Comparison of ENCODE assay signal across 15 cellular contexts in the genomic region with DNA sequence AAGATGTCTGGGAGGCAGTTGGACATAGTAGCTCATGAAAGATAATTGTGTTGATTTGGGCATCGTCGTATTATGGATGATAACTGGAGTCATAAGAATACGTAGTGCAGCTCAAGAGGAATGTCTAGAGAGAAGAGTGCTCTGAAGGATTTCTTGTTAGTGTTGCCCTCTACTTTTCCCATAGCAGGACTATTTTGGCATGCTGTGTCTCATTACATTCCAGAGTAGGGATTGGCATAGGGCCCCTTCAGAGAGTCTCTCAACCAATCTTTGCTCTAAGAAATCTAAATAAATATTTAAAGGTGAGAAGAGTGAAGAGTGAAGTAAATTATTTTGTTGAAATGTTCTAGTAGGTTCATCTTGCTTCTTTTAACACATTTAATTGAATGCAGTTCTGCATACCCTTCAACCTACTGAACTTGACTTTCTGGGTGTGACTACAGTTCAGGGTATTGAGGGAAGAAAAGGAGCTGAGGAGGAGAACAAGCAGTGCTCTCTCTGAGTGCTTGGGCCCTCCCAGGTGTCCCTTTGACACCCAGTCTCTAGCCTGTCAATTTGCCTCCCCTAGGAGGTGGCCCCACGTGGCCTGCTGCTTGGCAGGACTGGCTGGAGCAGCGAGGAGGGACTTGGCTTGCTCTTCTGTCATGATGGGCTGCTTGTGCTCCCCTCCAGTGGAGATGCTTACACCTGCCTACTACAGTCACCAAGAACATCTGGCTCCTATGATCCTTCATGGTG. TPM values are rescaled to one million over a fixed set of nuclear protein-coding genes. Genes with fewer than 3 reads are reported as not detected.
DNase-seq lines count a peak whose midpoint lies in the region; FAIRE-seq and TF ChIP-seq lines count a peak whose summit lies in the region.
"Had no signal": no experiment of that assay in that cellular context is flagged by ENCODE, and none has a peak within 500 bp of the region (broad histone marks: within the 10 kb centered on the region; RNA-seq: fewer than 3 reads in every experiment).

No MANE protein-coding gene starts in this region.

- no peak overlapping the region for H2BK12ac ChIP-seq in neuronal stem cell (ENCODE audit: low read length)

- H3K18ac ChIP-seq in neuronal stem cell (ENCODE audit: low read length), result peak overlapping the region; percentile 41

- H3K4me2 ChIP-seq in Karpas-422 (ENCODE audit: low read depth, low read length, poor library complexity, severe bottlenecking) (no peak overlapping the region), neuronal stem cell (ENCODE audit: insufficient read depth, low read length, poor library complexity, severe bottlenecking) (no peak overlapping the region)

- H3K9me3 Mint-ChIP-seq in type B pancreatic cell, result peaks cover 5% of the 10 kb centered on the region
- no peaks in the 10 kb centered on the region for H3K9me3 Mint-ChIP-seq in activated naive CD4-positive, alpha-beta T cell treated with anti-CD3 and anti-CD28 coated beads, Interleukin-2, amount 10 ng/mL, durations not matched to agents 7 days and 5 days
- H3K9me3 Mint-ChIP-seq: CD4-positive, alpha-beta T cell had no signal

- no peak overlapping the region for H4K8ac ChIP-seq in neuronal stem cell (ENCODE audit: low read depth, low read length)

- H3K4me3 ChIP-seq in Karpas-422 (ENCODE audit: low read length) (no peak overlapping the region), kidney (ENCODE audit: low read length in 2 of 2) (no peak overlapping the region), neuronal stem cell (ENCODE audit: low read length in 2 of 2) (no peak overlapping the region), sigmoid colon (no peak overlapping the region)
- H3K4me3 ChIP-seq: GM23248 had no signal

- H3K27me3 Mint-ChIP-seq in type B pancreatic cell, result peaks cover 4% of the 10 kb centered on the region
- H3K27me3 Mint-ChIP-seq in activated naive CD4-positive, alpha-beta T cell treated with anti-CD3 and anti-CD28 coated beads, Interleukin-2, amount 10 ng/mL, durations not matched to agents 7 days and 5 days, result peaks cover 39% of the 10 kb centered on the region

- peaks cover 10% of the 10 kb centered on the region for H3K36me3 Mint-ChIP-seq in type B pancreatic cell
- H3K36me3 Mint-ChIP-seq in activated naive CD4-positive, alpha-beta T cell treated with anti-CD3 and anti-CD28 coated beads, Interleukin-2, amount 10 ng/mL, durations not matched to agents 7 days and 5 days, result no peaks in the 10 kb centered on the region

- intact Hi-C loops in kidney (cut with DNase I), result no loop called here
- intact Hi-C loops in sigmoid colon (cut with DNase I), result no loop called here

- CTCF ChIA-PET in activated naive CD4-positive, alpha-beta T cell treated with anti-CD3 and anti-CD28 coated beads, Interleukin-2, amount 10 ng/mL, durations not matched to agents 7 days and 5 days (lab: Charles Lee), result no interaction called here

- no peak overlapping the region for H3K4me3 Mint-ChIP-seq in type B pancreatic cell
- H3K4me3 Mint-ChIP-seq in activated naive CD4-positive, alpha-beta T cell treated with anti-CD3 and anti-CD28 coated beads, Interleukin-2, amount 10 ng/mL, durations not matched to agents 7 days and 5 days, result no peak overlapping the region
- H3K4me3 Mint-ChIP-seq: B cell; CD4-positive, alpha-beta T cell had no signal

- H3K9me2 ChIP-seq in Karpas-422 (replicated peaks; ENCODE audit: insufficient read depth, low read length), result no peaks in the 10 kb centered on the region

- H3K36me3 ChIP-seq in Karpas-422 (ENCODE audit: insufficient read depth, low read length) (peaks cover 6% of the 10 kb centered on the region; the same call in 1 of the 2 replicates), kidney (ENCODE audit: control insufficient read depth in 1 of 2, insufficient read depth in 2 of 2, low read length in 2 of 2) (no peaks in the 10 kb centered on the region), neuronal stem cell (replicated peaks in 1 of 2; ENCODE audit: control insufficient read depth in 2 of 2, insufficient read depth in 2 of 2, low read length in 2 of 2) (peaks cover 0 to 68% of the 10 kb centered on the region in 2 donors), sigmoid colon (peaks cover 0 to 10% (median 0%) of the 10 kb centered on the region in 4 donors)

- TF ChIP-seq POLR2A in sigmoid colon (IDR thresholded peaks at IDR 0.05), result no peak

- FAIRE-seq in kidney (lab: Jason Lieb, UNC), result no peak
- FAIRE-seq: A204.1, H54 had no signal

- TF ChIP-seq CTCF in kidney (IDR thresholded peaks at IDR 0.05; ENCODE audit: borderline replicate concordance, extremely low read depth, insufficient read depth) (no peak), type B pancreatic cell (conservative IDR thresholded peaks at IDR 0.05) (no peak), sigmoid colon (IDR thresholded peaks at IDR 0.05) (no peak)

- H3K9ac ChIP-seq in Karpas-422 (ENCODE audit: low read length) (no peak overlapping the region), kidney (ENCODE audit: low read length in 2 of 2) (no peak overlapping the region), neuronal stem cell (ENCODE audit: low read depth, low read length, poor library complexity) (peak overlapping the region; percentile 26)
- H3K9ac ChIP-seq: GM23248 had no signal

- peaks cover 72% of the 10 kb centered on the region for H3K79me2 ChIP-seq in Karpas-422 (ENCODE audit: low read length)

- H2BK15ac ChIP-seq in neuronal stem cell (ENCODE audit: low read length), result no peak overlapping the region

- H3K27ac ChIP-seq in Karpas-422 (ENCODE audit: low read length), result peak overlapping the region; percentile 20; the same call in 1 of the 2 replicates
- no peak overlapping the region for H3K27ac ChIP-seq in kidney (ENCODE audit: low read depth in 2 of 2, low read length in 2 of 2)
- H3K27ac ChIP-seq in neuronal stem cell (replicated peaks; ENCODE audit: low read length), result no peak overlapping the region
- H3K27ac ChIP-seq in sigmoid colon, result peak overlapping the region in 1 of 4 donors; percentile 32
- H3K27ac ChIP-seq: GM23248 had no signal

- peak overlapping the region; percentile 25 for H3K27ac Mint-ChIP-seq in type B pancreatic cell
- H3K27ac Mint-ChIP-seq in activated naive CD4-positive, alpha-beta T cell treated with anti-CD3 and anti-CD28 coated beads, Interleukin-2, amount 10 ng/mL, durations not matched to agents 7 days and 5 days, result no peak overlapping the region
- H3K27ac Mint-ChIP-seq: B cell; CD4-positive, alpha-beta T cell had no signal

- H3K14ac ChIP-seq in neuronal stem cell (ENCODE audit: low read length), result no peak overlapping the region

- no peak overlapping the region for H2BK120ac ChIP-seq in neuronal stem cell (ENCODE audit: low read depth, low read length)

- no peak overlapping the region for H3K23ac ChIP-seq in neuronal stem cell (ENCODE audit: low read depth, low read length, poor library complexity)

- H3K79me1 ChIP-seq in neuronal stem cell (ENCODE audit: low read depth, low read length), result no peaks in the 10 kb centered on the region

- no peak for TF ChIP-seq EP300 in sigmoid colon (IDR thresholded peaks at IDR 0.05)

- no peak overlapping the region for H4K91ac ChIP-seq in neuronal stem cell (ENCODE audit: low read depth, low read length, poor library complexity)

- DNase-seq in Karpas-422 (no peak), kidney (peak; percentile 34), neuronal stem cell (ENCODE audit: low spot score) (no peak), type B pancreatic cell (ENCODE audit: extremely low spot score, unreplicated experiment) (no peak), sigmoid colon (no peak), T-helper 1 cell (no peak)
- DNase-seq in activated naive CD4-positive, alpha-beta T cell treated with anti-CD3 and anti-CD28 coated beads, Interleukin-2, amount 10 ng/mL, durations not matched to agents 7 days and 5 days, result no peak
- DNase-seq: C1 segment of cervical spinal cord; Calu3; CD4-positive, alpha-beta T cell; DMS 273 treated with DMSO at 0.1 percent for 48 hours; GM23248 had no signal

- no peak overlapping the region for H2AK5ac ChIP-seq in neuronal stem cell (ENCODE audit: low read depth, low read length)

- H2BK5ac ChIP-seq in neuronal stem cell (ENCODE audit: low read length), result no peak overlapping the region

- no peaks in the 10 kb centered on the region for H3K9me3 ChIP-seq in Karpas-422 (ENCODE audit: low read length)
- H3K9me3 ChIP-seq in kidney (ENCODE audit: control insufficient read depth in 1 of 2, low read length in 2 of 2), result no peaks in the 10 kb centered on the region
- peaks cover 0 to 5% of the 10 kb centered on the region in 2 donors for H3K9me3 ChIP-seq in neuronal stem cell (replicated peaks in 1 of 2; ENCODE audit: control insufficient read depth in 2 of 2, insufficient read depth in 1 of 2, low read depth in 1 of 2, low read length in 2 of 2)
- H3K9me3 ChIP-seq in sigmoid colon, result no peaks in the 10 kb centered on the region

- peaks cover 50% of the 10 kb centered on the region for H3K4me1 ChIP-seq in Karpas-422 (ENCODE audit: low read length)
- H3K4me1 ChIP-seq in kidney (ENCODE audit: control insufficient read depth in 1 of 2, insufficient read depth in 1 of 2, low read depth in 1 of 2, low read length in 2 of 2), result no peaks in the 10 kb centered on the region
- H3K4me1 ChIP-seq in neuronal stem cell (ENCODE audit: control insufficient read depth in 2 of 2, insufficient read depth in 1 of 2, low read depth in 1 of 2, low read length in 2 of 2), result peaks cover 0 to 2% of the 10 kb centered on the region in 2 donors
- H3K4me1 ChIP-seq in sigmoid colon, result peaks cover 0 to 17% (median 3%) of the 10 kb centered on the region in 4 donors

- peak overlapping the region; percentile 13 for H3K4ac ChIP-seq in neuronal stem cell (ENCODE audit: low read length)

- no peaks in the 10 kb centered on the region for H4K20me1 ChIP-seq in Karpas-422 (ENCODE audit: insufficient read depth, low read depth, low read length)

- peaks cover 5% of the 10 kb centered on the region for H3K4me1 Mint-ChIP-seq in type B pancreatic cell (ENCODE audit: unreplicated experiment)
- H3K4me1 Mint-ChIP-seq in activated naive CD4-positive, alpha-beta T cell treated with anti-CD3 and anti-CD28 coated beads, Interleukin-2, amount 10 ng/mL, durations not matched to agents 7 days and 5 days, result no peaks in the 10 kb centered on the region
- H3K4me1 Mint-ChIP-seq: B cell had no signal

- no CpG with 5 or more reads among the region's 5 CpGs for WGBS in neuronal stem cell (ENCODE audit: extremely low coverage in 2 of 2, insufficient read length in 2 of 2, insufficient replicate concordance in 1 of 2), 2 donors
- 84% methylated on average over 5 of the region's 5 CpGs for WGBS in sigmoid colon, 2 donors

- H3K27me3 ChIP-seq in Karpas-422 (ENCODE audit: low read length) (no peaks in the 10 kb centered on the region), neuronal stem cell (ENCODE audit: control insufficient read depth in 3 of 3, insufficient read depth in 3 of 3, low read depth in 1 of 3, low read length in 3 of 3) (no peaks in the 10 kb centered on the region), sigmoid colon (no peaks in the 10 kb centered on the region)

- no peak overlapping the region for H2AFZ ChIP-seq in Karpas-422 (ENCODE audit: low read length)
- H2AFZ ChIP-seq in neuronal stem cell (ENCODE audit: low read length), result no peak overlapping the region
- H2AFZ ChIP-seq: GM23248 had no signal

RNA-seq across cellular contexts. Expression of a gene that starts 33.3 kb away (rescaled TPM):
- 16.1 and 17.8 TPM in 2 replicates for total RNA-seq in Karpas-422 (2014; rRNA removed; shearing (Covaris generic); ENCODE audit: low replicate concordance)
- total RNA-seq in kidney (9.5 TPM), type B pancreatic cell (ENCODE audit: low replicate concordance) (1.8 and 19.4 TPM in 2 replicates), sigmoid colon (10 to 100 TPM; 16.8 to 38.5 (median 22.8) TPM)
- polyA plus RNA-seq in kidney (ENCODE audit: insufficient read depth, low read depth, low replicate concordance) (5.4 TPM), sigmoid colon (1 to 10 TPM; 1.2 to 2.4 (median 1.8) TPM)
- polyA plus RNA-seq in neuronal stem cell (2013, experiment 1 of 2), result 11.5 TPM
- 11.8 TPM for polyA plus RNA-seq in neuronal stem cell (2013, experiment 2 of 2)
